In the genomic region with DNA sequence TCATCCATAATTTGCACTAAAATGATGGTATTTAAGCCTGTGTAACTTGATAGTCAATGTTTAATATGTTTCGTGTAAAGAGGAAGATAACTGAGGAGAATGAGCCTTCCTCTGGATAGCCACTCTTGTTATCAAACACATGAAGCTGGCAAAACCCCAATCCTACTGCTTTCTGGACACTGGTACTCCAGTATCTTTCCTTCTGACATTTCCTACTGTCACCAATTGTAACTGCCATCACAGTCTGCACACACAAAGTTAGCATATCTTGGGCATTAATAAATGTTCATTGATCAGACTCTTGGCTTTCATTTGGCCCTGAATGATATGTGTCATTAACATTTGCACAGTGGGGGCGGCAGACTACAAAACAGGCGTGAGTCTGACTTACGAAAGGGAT, we compare ENCODE assay signal across 20 cellular contexts.
"Had no signal": no experiment of that assay in that cellular context is flagged by ENCODE, and none has a peak within 500 bp of the region (broad histone marks: within the 10 kb centered on the region; RNA-seq: fewer than 3 reads in every experiment).

No MANE protein-coding gene starts in this region.

- H3K27me3 ChIP-seq: esophagus muscularis mucosa, gastrocnemius medialis, right lobe of liver, transverse colon had no signal

- H3K4me3 ChIP-seq: esophagus muscularis mucosa, gastrocnemius medialis, left ventricle myocardium inferior, lower lobe of right lung, right lobe of liver, thoracic aorta, transverse colon had no signal

- H3K4me3 Mint-ChIP-seq: effector memory CD8-positive, alpha-beta T cell; naive B cell; nephron progenitor cell; stimulated activated naive B cell treated with anti-CD40 and anti-IgM and Interleukin-4, amounts not matched to agents 10 μg/mL and 1 μg/mL and 100 μg/mL, for 72 hours; stimulated activated naive CD8-positive, alpha-beta T cell treated with anti-CD3 and anti-CD28 coated beads, Interleukin-15, amount 100 ng/mL, for 72 hours had no signal

- H3K27ac ChIP-seq: epithelial cell of prostate, esophagus muscularis mucosa, gastrocnemius medialis, left ventricle myocardium inferior, lower lobe of right lung, right lobe of liver, thoracic aorta, transverse colon had no signal

- H3K36me3 ChIP-seq: esophagus muscularis mucosa, gastrocnemius medialis, left ventricle myocardium inferior, lower lobe of right lung, right lobe of liver, thoracic aorta, transverse colon had no signal

- H3K36me3 Mint-ChIP-seq: naive B cell; stimulated activated naive B cell treated with anti-CD40 and anti-IgM and Interleukin-4, amounts not matched to agents 10 μg/mL and 1 μg/mL and 100 μg/mL, for 72 hours had no signal

- H3K27ac Mint-ChIP-seq: effector memory CD8-positive, alpha-beta T cell; nephron progenitor cell; stimulated activated naive B cell treated with anti-CD40 and anti-IgM and Interleukin-4, amounts not matched to agents 10 μg/mL and 1 μg/mL and 100 μg/mL, for 72 hours; stimulated activated naive CD8-positive, alpha-beta T cell treated with anti-CD3 and anti-CD28 coated beads, Interleukin-15, amount 100 ng/mL, for 72 hours had no signal

- DNase-seq: cortex of kidney; effector memory CD8-positive, alpha-beta T cell; gastrocnemius medialis; glutamatergic neuron; left cardiac atrium; left ventricle myocardium inferior; lower lobe of right lung; mesenchymal stem cell; naive B cell; nephron progenitor cell; right lobe of liver; stimulated activated CD4-positive, alpha-beta T cell treated with anti-CD3 and anti-CD28 coated beads, Interleukin-15, amount 100 ng/mL, for 24 hours; stimulated activated CD4-positive, alpha-beta T cell treated with anti-CD3 and anti-CD28 coated beads, Interleukin-1b, Interleukin-23, amount 100 ng/mL, for 48 hours; stimulated activated CD4-positive, alpha-beta T cell treated with anti-CD3 and anti-CD28 coated beads, Interleukin-4, amount 100 ng/mL, for 4 hours; stimulated activated naive B cell treated with anti-CD40 and anti-IgM and Interleukin-4, amounts not matched to agents 10 μg/mL and 1 μg/mL and 100 μg/mL, for 72 hours; stimulated activated naive CD8-positive, alpha-beta T cell treated with anti-CD3 and anti-CD28 coated beads, Interleukin-15, amount 100 ng/mL, for 72 hours; transverse colon had no signal

- H3K27me3 Mint-ChIP-seq: effector memory CD8-positive, alpha-beta T cell; naive B cell; stimulated activated naive CD8-positive, alpha-beta T cell treated with anti-CD3 and anti-CD28 coated beads, Interleukin-15, amount 100 ng/mL, for 72 hours had no signal

- H3K9me3 Mint-ChIP-seq: naive B cell; nephron progenitor cell; stimulated activated naive B cell treated with anti-CD40 and anti-IgM and Interleukin-4, amounts not matched to agents 10 μg/mL and 1 μg/mL and 100 μg/mL, for 72 hours; stimulated activated naive CD8-positive, alpha-beta T cell treated with anti-CD3 and anti-CD28 coated beads, Interleukin-15, amount 100 ng/mL, for 72 hours had no signal

- H3K4me1 ChIP-seq: esophagus muscularis mucosa, gastrocnemius medialis, left ventricle myocardium inferior, lower lobe of right lung, right lobe of liver, transverse colon had no signal

- H3K4me1 Mint-ChIP-seq: naive B cell; nephron progenitor cell; stimulated activated naive B cell treated with anti-CD40 and anti-IgM and Interleukin-4, amounts not matched to agents 10 μg/mL and 1 μg/mL and 100 μg/mL, for 72 hours; stimulated activated naive CD8-positive, alpha-beta T cell treated with anti-CD3 and anti-CD28 coated beads, Interleukin-15, amount 100 ng/mL, for 72 hours had no signal

- H3K9me3 ChIP-seq: esophagus muscularis mucosa, gastrocnemius medialis, left ventricle myocardium inferior, lower lobe of right lung, right lobe of liver, thoracic aorta, transverse colon had no signal
